ENCODE assay signal across 9 cellular contexts in genomic region chr7:55526770-55527169, GRCh38. TPM values are rescaled to one million over a fixed set of nuclear protein-coding genes. Genes with fewer than 3 reads are reported as not detected.
A peak's percentile ranks its signal among the peaks of the same experiment; 100 is the strongest.
DNase-seq lines count a peak whose midpoint lies in the region; ATAC-seq and TF ChIP-seq lines count a peak whose summit lies in the region.
"Had no signal": no experiment of that assay in that cellular context is flagged by ENCODE, and none has a peak within 500 bp of the region (broad histone marks: within the 10 kb centered on the region; RNA-seq: fewer than 3 reads in every experiment).

No MANE protein-coding gene starts in this region.

- H3K4me3 ChIP-seq in OCI-LY7 (ENCODE audit: low read depth, low read length, poor library complexity, severe bottlenecking) = peak overlapping the region; percentile 41
- no peak overlapping the region for H3K4me3 ChIP-seq in naive thymus-derived CD4-positive, alpha-beta T cell (ENCODE audit: low read length)
- no peak overlapping the region for H3K4me3 ChIP-seq in breast epithelium
- H3K4me3 ChIP-seq in vagina = no peak overlapping the region

- DNase-seq in OCI-LY7 (ENCODE audit: low spot score) (peak; percentile 83), OCI-M1 (lab: John Stamatoyannopoulos, UW) (no peak), breast epithelium (ENCODE audit: low spot score in 2 of 2) (no peak), vagina (ENCODE audit: extremely low spot score in 2 of 2) (no peak)
- no peak for DNase-seq in naive thymus-derived CD4-positive, alpha-beta T cell

- no peak overlapping the region for H2AFZ ChIP-seq in OCI-LY7 (ENCODE audit: low read length)

- peaks cover 30 to 74% (median 66%) of the 10 kb centered on the region in 7 donors for H3K4me1 Mint-ChIP-seq in naive thymus-derived CD4-positive, alpha-beta T cell

- peak overlapping the region; percentile 64 for H3K4me2 ChIP-seq in OCI-LY7 (ENCODE audit: low read length)

- peak; percentile 66 for ATAC-seq in GM19397 (IDR thresholded peaks at IDR 0.05; ENCODE audit: unreplicated experiment)
- ATAC-seq in HG03135 (IDR thresholded peaks at IDR 0.05; ENCODE audit: unreplicated experiment) = peak; percentile 64
- ATAC-seq in naive thymus-derived CD4-positive, alpha-beta T cell = peak; percentile 76
- ATAC-seq in HG03457 (IDR thresholded peaks at IDR 0.05; ENCODE audit: unreplicated experiment) = no peak

- H3K9me3 ChIP-seq in OCI-LY7 (ENCODE audit: low read length) (no peaks in the 10 kb centered on the region), breast epithelium (no peaks in the 10 kb centered on the region), vagina (no peaks in the 10 kb centered on the region)
- no peaks in the 10 kb centered on the region for H3K9me3 ChIP-seq in naive thymus-derived CD4-positive, alpha-beta T cell (ENCODE audit: control insufficient read depth in 2 of 3, low read length in 3 of 3)

- H3K36me3 ChIP-seq in OCI-LY7 (ENCODE audit: insufficient read depth, low read length) (peaks cover 22% of the 10 kb centered on the region), breast epithelium (no peaks in the 10 kb centered on the region), vagina (no peaks in the 10 kb centered on the region)
- H3K36me3 ChIP-seq in naive thymus-derived CD4-positive, alpha-beta T cell (ENCODE audit: control insufficient read depth in 2 of 3, insufficient read depth in 3 of 3, low read length in 3 of 3) = no peaks in the 10 kb centered on the region

- H3K9me2 ChIP-seq in OCI-LY7 (ENCODE audit: insufficient read depth, low read length) = no peaks in the 10 kb centered on the region

- no peak overlapping the region for H3K4me3 Mint-ChIP-seq in naive thymus-derived CD4-positive, alpha-beta T cell
- H3K4me3 Mint-ChIP-seq: neural crest cell had no signal

- TF ChIP-seq POLR2A in breast epithelium (IDR thresholded peaks at IDR 0.05) (no peak), vagina (IDR thresholded peaks at IDR 0.05) (no peak)

- intact Hi-C loops in OCI-LY7 (cut with micrococcal nuclease; ENCODE audit: unreplicated experiment) = no loop called here
- intact Hi-C loops in naive thymus-derived CD4-positive, alpha-beta T cell (cut with micrococcal nuclease) = no loop called here
- intact Hi-C loops in breast epithelium (cut with DNase I; ENCODE audit: low total_unique reads) = no loop called here
- intact Hi-C loops in vagina (cut with DNase I) = no loop called here

- no peaks in the 10 kb centered on the region for H3K27me3 ChIP-seq in naive thymus-derived CD4-positive, alpha-beta T cell (ENCODE audit: control insufficient read depth in 2 of 2, insufficient read depth in 2 of 2, low read length in 2 of 2)
- H3K27me3 ChIP-seq in breast epithelium = no peaks in the 10 kb centered on the region
- H3K27me3 ChIP-seq in vagina = no peaks in the 10 kb centered on the region

- H3K36me3 Mint-ChIP-seq in naive thymus-derived CD4-positive, alpha-beta T cell = peaks cover 0 to 19% (median 3%) of the 10 kb centered on the region in 5 donors

- H3K27me3 Mint-ChIP-seq in naive thymus-derived CD4-positive, alpha-beta T cell = no peaks in the 10 kb centered on the region

- peak overlapping the region in 3 of 9 donors; percentile 21 to 59 (median 46) for H3K27ac Mint-ChIP-seq in naive thymus-derived CD4-positive, alpha-beta T cell

- H3K27ac ChIP-seq in OCI-LY7 (ENCODE audit: low read depth, low read length, poor library complexity, severe bottlenecking) (peak overlapping the region; percentile 36), breast epithelium (no peak overlapping the region), vagina (no peak overlapping the region)
- H3K27ac ChIP-seq in naive thymus-derived CD4-positive, alpha-beta T cell (ENCODE audit: low read depth, low read length) = no peak overlapping the region

- H3K9me3 Mint-ChIP-seq in naive thymus-derived CD4-positive, alpha-beta T cell = peaks cover 0 to 5% (median 0%) of the 10 kb centered on the region in 11 donors
- H3K9me3 Mint-ChIP-seq: neural crest cell had no signal

- CTCF ChIA-PET in OCI-LY7 (lab: Charles Lee; ENCODE audit: unreplicated experiment) = interaction anchor here (1.0 kb wide), 1 partner anchor 10 kb away, joined by 4 read pairs; no protein-coding TSS in a partner anchor
- CTCF ChIA-PET in naive thymus-derived CD4-positive, alpha-beta T cell (lab: Charles Lee) = no interaction called here

- TF ChIP-seq CTCF in OCI-LY7 (conservative IDR thresholded peaks at IDR 0.05; ENCODE audit: low read length) (no peak), breast epithelium (IDR thresholded peaks at IDR 0.05) (no peak), vagina (IDR thresholded peaks at IDR 0.05) (no peak)

- no TSS peak for BruUV-seq in OCI-LY7 (replicated peaks; lab: Mats Ljungman, UMichigan)

- H3K79me2 ChIP-seq in OCI-LY7 (ENCODE audit: insufficient read depth, low read depth, low read length) = peaks cover 91% of the 10 kb centered on the region

- H3K4me1 ChIP-seq in OCI-LY7 (ENCODE audit: insufficient read depth, low read length, poor library complexity, severe bottlenecking) (peaks cover 69% of the 10 kb centered on the region), breast epithelium (no peaks in the 10 kb centered on the region), vagina (peaks cover 11% of the 10 kb centered on the region)
- peaks cover 0 to 29% of the 10 kb centered on the region in 2 donors for H3K4me1 ChIP-seq in naive thymus-derived CD4-positive, alpha-beta T cell (ENCODE audit: control insufficient read depth in 2 of 2, insufficient read depth in 2 of 2, low read length in 2 of 2)

- POLR2A ChIA-PET in OCI-LY7 (lab: Charles Lee) = no interaction called here
- POLR2A ChIA-PET in naive thymus-derived CD4-positive, alpha-beta T cell (lab: Charles Lee) = no interaction called here

- H4K20me1 ChIP-seq in OCI-LY7 (ENCODE audit: insufficient read depth, low read length) = peaks cover 20% of the 10 kb centered on the region

RNA-seq across cellular contexts. Expression of gene VOPP1, which starts 45.5 kb away (rescaled TPM):
- 66.9 and 68.8 TPM in 2 replicates for total RNA-seq in OCI-LY7 (2014; rRNA removed; shearing (Covaris generic))
- total RNA-seq in OCI-LY7 (2022) (72.1 and 73.9 TPM in 2 replicates), breast epithelium (10 to 100 TPM; 28.2 to 42.6 (median 40.8) TPM), vagina (26.3 TPM)
- total RNA-seq in naive thymus-derived CD4-positive, alpha-beta T cell = 100 to 1,000 TPM in 1 of 5 experiments, 10 to 100 TPM in 4; 66.2 to 111 (median 82.0) TPM
- polyA plus RNA-seq in naive thymus-derived CD4-positive, alpha-beta T cell = 10 to 100 TPM; 33.6 to 35.0 TPM
